Comparison of ENCODE assay signal across 8 cellular contexts in the genomic region with DNA sequence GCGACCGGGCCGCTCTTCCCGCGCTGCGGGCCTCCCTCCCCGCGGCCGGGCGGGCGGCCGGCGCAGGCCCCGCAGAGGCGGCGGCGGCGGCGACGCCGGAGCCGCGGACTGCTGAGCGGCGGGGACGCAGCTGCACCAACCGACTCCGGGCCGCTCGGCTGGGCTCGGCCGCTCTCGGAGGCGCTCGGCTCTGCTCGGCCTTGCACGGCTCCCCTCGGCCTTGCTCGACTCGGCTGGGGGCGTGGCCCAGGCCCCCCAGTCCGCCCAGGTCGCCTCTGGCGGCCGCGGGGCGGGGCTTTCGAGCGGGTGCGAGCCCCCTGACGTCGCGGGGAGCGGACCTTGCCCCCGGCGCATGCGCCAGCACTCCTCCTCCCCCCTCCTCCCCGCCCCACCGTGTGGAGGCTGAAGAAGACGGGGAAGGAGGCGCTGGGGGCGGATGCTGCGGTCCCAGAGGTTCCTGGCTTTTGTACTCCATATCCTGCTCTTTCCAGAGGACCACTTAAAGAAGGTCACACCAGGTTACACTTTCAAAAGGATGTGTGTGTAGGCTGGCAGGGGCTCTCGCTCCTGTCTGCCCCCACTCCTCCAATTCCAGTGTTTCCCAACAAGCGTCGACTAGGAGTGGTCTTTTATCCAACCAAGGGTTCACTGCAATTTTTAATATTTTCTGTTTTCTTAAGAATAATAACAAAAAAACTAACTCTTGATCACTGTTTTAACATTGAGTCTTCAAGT. TPM values are rescaled to one million over a fixed set of nuclear protein-coding genes. Genes with fewer than 3 reads are reported as not detected.
DNase-seq lines count a peak whose midpoint lies in the region; ATAC-seq and TF ChIP-seq lines count a peak whose summit lies in the region.

Gene ZHX3, minus strand, starts transcription at position 196 of the 735 bp plus-strand sequence. CDS start 112,815 bp downstream, outside the sequence.

- H3K4me3 Mint-ChIP-seq in activated naive CD8-positive, alpha-beta T cell treated with anti-CD3 and anti-CD28 coated beads for 36 hours = peak within 1 kb of the TSS; percentile 91
- H3K4me3 Mint-ChIP-seq in glutamatergic neuron (ENCODE audit: unreplicated experiment) = peak within 1 kb of the TSS; percentile 91
- H3K4me3 Mint-ChIP-seq in osteocyte (ENCODE audit: unreplicated experiment) = peak within 1 kb of the TSS; percentile 86

- no peaks in the 10 kb centered on the region for H3K9me3 ChIP-seq in thoracic aorta

- H3K36me3 Mint-ChIP-seq in activated naive CD8-positive, alpha-beta T cell treated with anti-CD3 and anti-CD28 coated beads for 36 hours = peaks cover 2% of the 10 kb centered on the region
- no peaks in the 10 kb centered on the region for H3K36me3 Mint-ChIP-seq in glutamatergic neuron (ENCODE audit: unreplicated experiment)
- H3K36me3 Mint-ChIP-seq in osteocyte (ENCODE audit: unreplicated experiment) = no peaks in the 10 kb centered on the region

- H3K27ac Mint-ChIP-seq in activated naive CD8-positive, alpha-beta T cell treated with anti-CD3 and anti-CD28 coated beads for 36 hours = peak within 1 kb of the TSS; percentile 84
- H3K27ac Mint-ChIP-seq in glutamatergic neuron (ENCODE audit: unreplicated experiment) (peak within 1 kb of the TSS; percentile 70), osteocyte (ENCODE audit: unreplicated experiment) (peak within 1 kb of the TSS; percentile 90)

- no peaks in the 10 kb centered on the region for H3K27me3 Mint-ChIP-seq in activated naive CD8-positive, alpha-beta T cell treated with anti-CD3 and anti-CD28 coated beads for 36 hours
- peaks cover 6% of the 10 kb centered on the region for H3K27me3 Mint-ChIP-seq in glutamatergic neuron (ENCODE audit: unreplicated experiment)
- no peaks in the 10 kb centered on the region for H3K27me3 Mint-ChIP-seq in osteocyte (ENCODE audit: unreplicated experiment)

- DNase-seq in GM12864 (ENCODE audit: low read depth) = peak; percentile 87
- DNase-seq in NCI-H1105 treated with DMSO at 0.1 percent for 48 hours (lab: John Stamatoyannopoulos, UW) = peak; percentile 94
- DNase-seq in SKM-1 treated with dmso at 0.1 percent for 144 hours (lab: John Stamatoyannopoulos, UW; ENCODE audit: unreplicated experiment) = peak; percentile 93
- peak; percentile 100 for DNase-seq in activated naive CD8-positive, alpha-beta T cell treated with anti-CD3 and anti-CD28 coated beads for 36 hours
- peak; percentile 99 for DNase-seq in glutamatergic neuron
- peak; percentile 99 for DNase-seq in osteocyte (ENCODE audit: extremely low spot score, unreplicated experiment)
- peak; percentile 74 for DNase-seq in thoracic aorta (ENCODE audit: low spot score)

- H3K27ac ChIP-seq in thoracic aorta = peak within 1 kb of the TSS; percentile 86 to 88

- ATAC-seq in HG02678 (IDR thresholded peaks at IDR 0.05; ENCODE audit: unreplicated experiment) (peak; percentile 99), thoracic aorta (ENCODE audit: insufficient number of reproducible peaks, low FRiP score, low read depth) (peak; percentile 79)

- H3K4me3 ChIP-seq in GM12864 (ENCODE audit: low read depth, low read length) (peak within 1 kb of the TSS; percentile 93), thoracic aorta (peak within 1 kb of the TSS; percentile 87)

- no peaks in the 10 kb centered on the region for H3K9me3 Mint-ChIP-seq in activated naive CD8-positive, alpha-beta T cell treated with anti-CD3 and anti-CD28 coated beads for 36 hours
- H3K9me3 Mint-ChIP-seq in glutamatergic neuron (ENCODE audit: unreplicated experiment) (peaks cover 10% of the 10 kb centered on the region), osteocyte (ENCODE audit: unreplicated experiment) (no peaks in the 10 kb centered on the region)

- no peaks in the 10 kb centered on the region for H3K36me3 ChIP-seq in thoracic aorta

- peaks cover 27% of the 10 kb centered on the region for H3K4me1 Mint-ChIP-seq in activated naive CD8-positive, alpha-beta T cell treated with anti-CD3 and anti-CD28 coated beads for 36 hours
- H3K4me1 Mint-ChIP-seq in glutamatergic neuron (ENCODE audit: low read depth, unreplicated experiment) (peaks cover 11% of the 10 kb centered on the region), osteocyte (ENCODE audit: unreplicated experiment) (peaks cover 32% of the 10 kb centered on the region)

- no peaks in the 10 kb centered on the region for H3K27me3 ChIP-seq in thoracic aorta (replicated peaks; ENCODE audit: insufficient read depth)

- no peak for TF ChIP-seq CTCF in GM12864 (IDR thresholded peaks at IDR 0.05; ENCODE audit: low read depth, low read length, missing control alignments)
- no peak for TF ChIP-seq CTCF in glutamatergic neuron (IDR thresholded peaks at IDR 0.05; ENCODE audit: partially characterized antibody, unreplicated experiment)
- no peak for TF ChIP-seq CTCF in osteocyte (IDR thresholded peaks at IDR 0.05)
- TF ChIP-seq CTCF in thoracic aorta (IDR thresholded peaks at IDR 0.05) = no peak

- H3K4me1 ChIP-seq in thoracic aorta (ENCODE audit: control insufficient read depth in 1 of 2, low read depth in 2 of 2) = peaks cover 7 to 37% of the 10 kb centered on the region in 2 donors

RNA-seq across cellular contexts. Expression of gene ZHX3, which starts in this region (rescaled TPM):
- total RNA-seq in activated naive CD8-positive, alpha-beta T cell treated with anti-CD3 and anti-CD28 coated beads for 36 hours = 10 to 100 TPM; 15.5 to 17.6 TPM
- total RNA-seq in glutamatergic neuron (ENCODE audit: unreplicated experiment) (40.5 TPM), osteocyte (43.1 and 44.5 TPM in 2 replicates), thoracic aorta (10 to 100 TPM; 60.8 to 74.9 TPM)

Comparison
In these comparisons a context has a peak if more than half of its experiments do, and no peak if none do; other contexts are left out.
1. Peak in every context shown above with its lines: DNase-seq, ATAC-seq, H3K4me3 ChIP-seq and H3K27ac ChIP-seq.